Comparison of ENCODE assay signal across 10 cellular contexts in genomic region chr4:130808492-130808891, GRCh38.
DNase-seq lines count a peak whose midpoint lies in the region; FAIRE-seq and TF ChIP-seq lines count a peak whose summit lies in the region.
"Had no signal": no experiment of that assay in that cellular context is flagged by ENCODE, and none has a peak within 500 bp of the region (broad histone marks: within the 10 kb centered on the region; RNA-seq: fewer than 3 reads in every experiment).

No MANE protein-coding gene starts in this region.

- no peaks in the 10 kb centered on the region for H4K20me1 ChIP-seq in Karpas-422 (ENCODE audit: insufficient read depth, low read depth, low read length)

- no peak overlapping the region for H3K4me3 Mint-ChIP-seq in nephron progenitor cell
- H3K4me3 Mint-ChIP-seq: activated T-helper 17 cell treated with anti-CD3 and anti-CD28 coated beads, Interleukin-2, amount 50 U/mL, for 72 hours had no signal

- in situ Hi-C loops in astrocyte of the spinal cord (cut with HindIII; ENCODE audit: low sequenced_read_pairs): no loop called here

- no peak for FAIRE-seq in frontal cortex (lab: Jason Lieb, UNC)

- CTCF ChIA-PET in GM10248 (lab: Yijun Ruan, JAX): interaction anchor here (0.8 to 1.8 kb wide), 4 partner anchors 19 to 1446 kb away, joined by 3 to 4 read pairs (median 3); no protein-coding TSS in a partner anchor

- 0 out of 2 replicates have a peak, but pooled peaks cover 3% of the 10 kb centered on the region for H3K4me1 ChIP-seq in Karpas-422 (ENCODE audit: low read length)

- H3K36me3 Mint-ChIP-seq in nephron progenitor cell (ENCODE audit: low read depth): no peaks in the 10 kb centered on the region

- no peak overlapping the region for H3K27ac ChIP-seq in Karpas-422 (ENCODE audit: low read length)

- DNase-seq in GM10248 (ENCODE audit: extremely low spot score) (no peak), Karpas-422 (peak; percentile 66), astrocyte of the spinal cord (ENCODE audit: low read depth, low spot score) (peak; percentile 38), nephron progenitor cell (no peak), germinal center (ENCODE audit: low spot score) (no peak), frontal cortex (ENCODE audit: low spot score in 2 of 2) (no peak), DMS79 (lab: John Stamatoyannopoulos, UW) (no peak)
- no peak for DNase-seq in activated CD4-positive, alpha-beta T cell treated with anti-CD3 and anti-CD28 coated beads, Interleukin-2, amount 50 U/mL, for 1 hour
- DNase-seq: NCI-H1930 had no signal

- no peaks in the 10 kb centered on the region for H3K27me3 Mint-ChIP-seq in nephron progenitor cell (ENCODE audit: low read depth, poor library complexity)
- H3K27me3 Mint-ChIP-seq: activated T-helper 17 cell treated with anti-CD3 and anti-CD28 coated beads, Interleukin-2, amount 50 U/mL, for 72 hours had no signal

- H2AFZ ChIP-seq in Karpas-422 (ENCODE audit: low read length): no peak overlapping the region

- no peak overlapping the region for H3K4me3 ChIP-seq in Karpas-422 (ENCODE audit: low read length)
- H3K4me3 ChIP-seq in astrocyte of the spinal cord (ENCODE audit: low read depth, low read length): no peak overlapping the region

- H3K4me2 ChIP-seq in Karpas-422 (ENCODE audit: low read depth, low read length, poor library complexity, severe bottlenecking): no peak overlapping the region

- no peaks in the 10 kb centered on the region for H3K9me2 ChIP-seq in Karpas-422 (replicated peaks; ENCODE audit: insufficient read depth, low read length)

- peaks cover 23% of the 10 kb centered on the region for H3K9me3 ChIP-seq in Karpas-422 (ENCODE audit: low read length)

- peaks cover 16% of the 10 kb centered on the region for H3K9me3 Mint-ChIP-seq in nephron progenitor cell

- TF ChIP-seq CTCF in GM10248 (IDR thresholded peaks at IDR 0.05; ENCODE audit: control extremely low read depth, extremely low read depth, low read depth, missing control alignments) (peak; percentile 37), astrocyte of the spinal cord (IDR thresholded peaks at IDR 0.05; ENCODE audit: low read depth, low read length) (peak; percentile 74), nephron progenitor cell (IDR thresholded peaks at IDR 0.05) (peak; percentile 63)

- H3K27me3 ChIP-seq in Karpas-422 (ENCODE audit: low read length): no peaks in the 10 kb centered on the region

- H3K9ac ChIP-seq in Karpas-422 (ENCODE audit: low read length): no peak overlapping the region

- no peak overlapping the region for H3K27ac Mint-ChIP-seq in nephron progenitor cell
- H3K27ac Mint-ChIP-seq: activated T-helper 17 cell treated with anti-CD3 and anti-CD28 coated beads, Interleukin-2, amount 50 U/mL, for 72 hours had no signal

- no peaks in the 10 kb centered on the region for H3K36me3 ChIP-seq in Karpas-422 (ENCODE audit: insufficient read depth, low read length)

- no peaks in the 10 kb centered on the region for H3K4me1 Mint-ChIP-seq in nephron progenitor cell
- H3K4me1 Mint-ChIP-seq: activated T-helper 17 cell treated with anti-CD3 and anti-CD28 coated beads, Interleukin-2, amount 50 U/mL, for 72 hours had no signal

- H3K79me2 ChIP-seq in Karpas-422 (ENCODE audit: low read length): no peaks in the 10 kb centered on the region

- POLR2A ChIA-PET in GM10248 (lab: Yijun Ruan, JAX): no interaction called here

Comparison
In these comparisons a context has a peak if more than half of its experiments do, and no peak if none do; other contexts are left out.
1. DNase-seq: peak in Karpas-422 (single experiment) and astrocyte of the spinal cord (single experiment); none in GM10248 (single experiment), nephron progenitor cell (single experiment), germinal center (single experiment), frontal cortex (0 of 2), DMS79 (single experiment) and activated CD4-positive, alpha-beta T cell treated with anti-CD3 and anti-CD28 coated beads, Interleukin-2, amount 50 U/mL, for 1 hour (single experiment).
2. Peak in every context shown above with its lines, with median percentiles within 50 percentile points of each other: CTCF ChIP-seq.